In the genomic region with DNA sequence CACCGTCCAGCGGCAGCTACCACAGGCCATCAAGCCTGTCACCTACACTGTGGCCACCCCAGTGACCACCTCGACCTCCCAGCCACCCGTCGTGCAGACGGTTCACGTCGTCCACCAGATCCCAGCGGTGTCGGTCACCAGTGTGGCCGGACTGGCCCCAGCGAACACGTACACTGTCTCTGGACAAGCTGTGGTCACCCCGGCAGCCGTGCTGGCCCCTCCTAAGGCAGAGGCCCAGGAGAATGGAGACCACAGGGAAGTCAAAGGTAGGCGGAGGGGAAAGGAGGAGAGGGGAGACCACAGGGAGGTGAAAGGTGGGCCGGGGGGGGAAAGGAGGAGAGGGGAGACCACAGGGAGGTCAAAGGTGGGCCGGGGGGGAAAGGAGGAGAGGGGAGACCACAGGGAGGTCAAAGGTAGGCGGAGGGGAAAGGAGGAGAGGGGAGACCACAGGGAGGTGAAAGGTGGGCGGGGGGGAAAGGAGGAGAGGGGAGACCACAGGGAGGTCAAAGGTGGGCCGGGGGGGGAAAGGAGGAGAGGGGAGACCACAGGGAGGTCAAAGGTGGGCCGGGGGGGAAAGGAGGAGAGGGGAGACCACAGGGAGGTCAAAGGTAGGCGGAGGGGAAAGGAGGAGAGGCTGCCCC, we compare ENCODE assay signal across 8 cellular contexts.
DNase-seq lines count a peak whose midpoint lies in the region; ATAC-seq and TF ChIP-seq lines count a peak whose summit lies in the region.
"Not testable (repeated sequence)": the region's sequence is repeated elsewhere in the genome, so short reads cannot be mapped to it uniquely, and the experiment has no call there.

No MANE protein-coding gene starts in this region.

- not testable (repeated sequence) for H3K9me3 Mint-ChIP-seq in activated T-helper 17 cell treated with anti-CD3 and anti-CD28 coated beads, Interleukin-2, amount 50 U/mL, for 72 hours; nephron progenitor cell; stimulated activated naive CD8-positive, alpha-beta T cell treated with anti-CD3 and anti-CD28 coated beads, Interleukin-15, Interleukin-2, amounts not matched to agents 100 ng/mL and 50 ng/mL, for 24 hours

- not testable (repeated sequence) for H3K9me3 ChIP-seq in BLaER1 treated with 17β-estradiol and CSF1 and Interleukin-3, amounts not matched to agents 10 nM and 100 nM (replicated peaks in 1 of 11); KOPT-K1 (ENCODE audit: insufficient read depth, low read length, poor library complexity, severe bottlenecking); T-helper 17 cell (ENCODE audit: control insufficient read depth, low read length, poor library complexity, severe bottlenecking); hepatocyte (ENCODE audit: low read depth)

- peak overlapping the region; percentile 88 for H3K27ac Mint-ChIP-seq in T-helper 17 cell
- H3K27ac Mint-ChIP-seq in activated T-helper 17 cell treated with anti-CD3 and anti-CD28 coated beads, Interleukin-2, amount 50 U/mL, for 72 hours, result peak overlapping the region; percentile 73
- peak overlapping the region; percentile 96 for H3K27ac Mint-ChIP-seq in nephron progenitor cell
- H3K27ac Mint-ChIP-seq in stimulated activated naive CD8-positive, alpha-beta T cell treated with anti-CD3 and anti-CD28 coated beads, Interleukin-15, Interleukin-2, amounts not matched to agents 100 ng/mL and 50 ng/mL, for 24 hours, result peak overlapping the region; percentile 67

- H3K4me3 ChIP-seq in BLaER1 treated with 17β-estradiol and CSF1 and Interleukin-3, amounts not matched to agents 10 nM and 100 nM, result peak overlapping the region in 3 of 10 experiments; percentile 34 to 55 (median 52); a peak in 3 of 20 replicates
- H3K4me3 ChIP-seq in cardiac fibroblast (replicated peaks in 1 of 2; ENCODE audit: low read depth in 2 of 2, low read length in 2 of 2); hepatocyte: not testable (repeated sequence)

- peaks cover 58 to 88% (median 73%) of the 10 kb centered on the region in 11 experiments for H3K36me3 ChIP-seq in BLaER1 treated with 17β-estradiol and CSF1 and Interleukin-3, amounts not matched to agents 10 nM and 100 nM
- peaks cover 80% of the 10 kb centered on the region for H3K36me3 ChIP-seq in KOPT-K1 (ENCODE audit: insufficient read depth, low read length)
- not testable (repeated sequence) for H3K36me3 ChIP-seq in hepatocyte (replicated peaks; ENCODE audit: insufficient read depth, low read depth)

- WGBS in hepatocyte (ENCODE audit: low lambda C conversion rate, missing lambda C conversion rate), result over 99% methylated on average over 15 of the region's 23 CpGs

- H3K27me3 ChIP-seq in BLaER1 treated with 17β-estradiol and CSF1 and Interleukin-3, amounts not matched to agents 10 nM and 100 nM; hepatocyte: not testable (repeated sequence)

- H4K20me1 ChIP-seq in BLaER1 treated with 17β-estradiol and CSF1 and Interleukin-3, amounts not matched to agents 10 nM and 100 nM, result peaks cover 0 to 43% (median 29%) of the 10 kb centered on the region in 11 experiments; a peak in 15 of 22 replicates
- not testable (repeated sequence) for H4K20me1 ChIP-seq in hepatocyte (ENCODE audit: insufficient read depth, poor library complexity, severe bottlenecking)

- H3K27me3 Mint-ChIP-seq in T-helper 17 cell; activated T-helper 17 cell treated with anti-CD3 and anti-CD28 coated beads, Interleukin-2, amount 50 U/mL, for 72 hours; nephron progenitor cell (ENCODE audit: low read depth, poor library complexity); stimulated activated naive CD8-positive, alpha-beta T cell treated with anti-CD3 and anti-CD28 coated beads, Interleukin-15, Interleukin-2, amounts not matched to agents 100 ng/mL and 50 ng/mL, for 24 hours: not testable (repeated sequence)

- not testable (repeated sequence) for TF ChIP-seq CTCF in cardiac fibroblast (IDR thresholded peaks at IDR 0.05; ENCODE audit: low read depth, low read length); hepatocyte (IDR thresholded peaks at IDR 0.05; ENCODE audit: poor library complexity); nephron progenitor cell (IDR thresholded peaks at IDR 0.05)

- H3K9me2 ChIP-seq in hepatocyte (replicated peaks; ENCODE audit: insufficient read depth), result not testable (repeated sequence)

- not testable (repeated sequence) for H3K36me3 Mint-ChIP-seq in T-helper 17 cell (ENCODE audit: low read depth)
- peaks cover 64% of the 10 kb centered on the region for H3K36me3 Mint-ChIP-seq in activated T-helper 17 cell treated with anti-CD3 and anti-CD28 coated beads, Interleukin-2, amount 50 U/mL, for 72 hours (ENCODE audit: low read depth)
- peaks cover 60% of the 10 kb centered on the region for H3K36me3 Mint-ChIP-seq in nephron progenitor cell (ENCODE audit: low read depth)
- peaks cover 42% of the 10 kb centered on the region for H3K36me3 Mint-ChIP-seq in stimulated activated naive CD8-positive, alpha-beta T cell treated with anti-CD3 and anti-CD28 coated beads, Interleukin-15, Interleukin-2, amounts not matched to agents 100 ng/mL and 50 ng/mL, for 24 hours (ENCODE audit: low read depth)

- H3K79me2 ChIP-seq in hepatocyte, result peaks cover 15% of the 10 kb centered on the region

- H3K4me2 ChIP-seq in BLaER1 treated with 17β-estradiol and CSF1 and Interleukin-3, amounts not matched to agents 10 nM and 100 nM, result peak overlapping the region; percentile 55 to 100 (median 77); a peak in 20 of 22 replicates
- H3K4me2 ChIP-seq in hepatocyte, result not testable (repeated sequence)

- peak overlapping the region in 4 of 11 experiments; percentile 69 to 83 (median 78); a peak in 7 of 22 replicates for H3K9ac ChIP-seq in BLaER1 treated with 17β-estradiol and CSF1 and Interleukin-3, amounts not matched to agents 10 nM and 100 nM

- H2AFZ ChIP-seq in hepatocyte, result not testable (repeated sequence)

- peak overlapping the region in 8 of 11 experiments; percentile 78 to 99 (median 98); a peak in 13 of 22 replicates for H3K27ac ChIP-seq in BLaER1 treated with 17β-estradiol and CSF1 and Interleukin-3, amounts not matched to agents 10 nM and 100 nM
- peak overlapping the region; percentile 52 for H3K27ac ChIP-seq in KOPT-K1 (ENCODE audit: low read depth, low read length, poor library complexity, severe bottlenecking)
- H3K27ac ChIP-seq in hepatocyte, result not testable (repeated sequence)

- not testable (repeated sequence) for H3K4me1 Mint-ChIP-seq in T-helper 17 cell; activated T-helper 17 cell treated with anti-CD3 and anti-CD28 coated beads, Interleukin-2, amount 50 U/mL, for 72 hours
- H3K4me1 Mint-ChIP-seq in nephron progenitor cell, result peaks cover 13% of the 10 kb centered on the region
- peaks cover 44% of the 10 kb centered on the region for H3K4me1 Mint-ChIP-seq in stimulated activated naive CD8-positive, alpha-beta T cell treated with anti-CD3 and anti-CD28 coated beads, Interleukin-15, Interleukin-2, amounts not matched to agents 100 ng/mL and 50 ng/mL, for 24 hours (ENCODE audit: low read depth)

- ATAC-seq in T-helper 17 cell; activated T-helper 17 cell treated with anti-CD3 and anti-CD28 coated beads, Interleukin-2, amount 50 U/mL, for 72 hours (replicated peaks): not testable (repeated sequence)

- peaks cover 63 to 92% (median 82%) of the 10 kb centered on the region in 10 experiments for H3K4me1 ChIP-seq in BLaER1 treated with 17β-estradiol and CSF1 and Interleukin-3, amounts not matched to agents 10 nM and 100 nM
- H3K4me1 ChIP-seq in hepatocyte (ENCODE audit: insufficient read depth), result not testable (repeated sequence)

- H3K4me3 Mint-ChIP-seq in T-helper 17 cell; activated T-helper 17 cell treated with anti-CD3 and anti-CD28 coated beads, Interleukin-2, amount 50 U/mL, for 72 hours; nephron progenitor cell; stimulated activated naive CD8-positive, alpha-beta T cell treated with anti-CD3 and anti-CD28 coated beads, Interleukin-15, Interleukin-2, amounts not matched to agents 100 ng/mL and 50 ng/mL, for 24 hours: not testable (repeated sequence)

- DNase-seq in T-helper 17 cell, nephron progenitor cell: not testable (repeated sequence)
- peak; percentile 50 to 68 for DNase-seq in cardiac fibroblast (ENCODE audit: low read depth in 2 of 2)
- DNase-seq in hepatocyte (ENCODE audit: low spot score), result peak; percentile 70
